Comparison of ENCODE assay signal across 13 cellular contexts in genomic region chr16:88381820-88382451, GRCh38. TPM values are rescaled to one million over a fixed set of nuclear protein-coding genes. Genes with fewer than 3 reads are reported as not detected.
DNase-seq lines count a peak whose midpoint lies in the region; ATAC-seq, FAIRE-seq and TF ChIP-seq lines count a peak whose summit lies in the region.
"Had no signal": no experiment of that assay in that cellular context is flagged by ENCODE, and none has a peak within 500 bp of the region (broad histone marks: within the 10 kb centered on the region; RNA-seq: fewer than 3 reads in every experiment).

No MANE protein-coding gene starts in this region.

- CTCF ChIA-PET in A549 (lab: Yijun Ruan, JAX), result no interaction called here
- CTCF ChIA-PET in activated CD8-positive, alpha-beta T cell treated with anti-CD3 and anti-CD28 coated beads for 36 hours (lab: Charles Lee), result no interaction called here

- POLR2A ChIA-PET in A549 (lab: Yijun Ruan, JAX), result interaction anchor here (0.5 kb wide), 1 partner anchor 12 kb away, joined by 3 read pairs; no protein-coding TSS in a partner anchor
- POLR2A ChIA-PET in activated CD8-positive, alpha-beta T cell treated with anti-CD3 and anti-CD28 coated beads for 36 hours (lab: Charles Lee), result no interaction called here

- 89% methylated on average over 18 of the region's 21 CpGs for WGBS in A549 (ENCODE audit: missing lambda C conversion rate)
- WGBS in endodermal cell (ENCODE audit: insufficient coverage in 1 of 2, insufficient read length in 1 of 2), 2 experiments, result 75 to 77% methylated on average over 10 to 21 of the region's 21 CpGs

- in situ Hi-C loops in HAP-1 (cut with MboI; ENCODE audit: low sequenced_read_pairs), result no loop called here

- TF ChIP-seq POLR2A in A549 (IDR thresholded peaks at IDR 0.05; ENCODE audit: low read length), result no peak

- H3K9me3 ChIP-seq in A549 (no peaks in the 10 kb centered on the region), HAP-1 (no peaks in the 10 kb centered on the region), endodermal cell (ENCODE audit: control insufficient read depth, low read length) (no peaks in the 10 kb centered on the region), mucosa of descending colon (no peaks in the 10 kb centered on the region)

- ATAC-seq in A549, result no peak
- ATAC-seq in mucosa of descending colon, result no peak
- no peak for ATAC-seq in activated CD8-positive, alpha-beta T cell treated with anti-CD3 and anti-CD28 coated beads for 36 hours

- no peak for FAIRE-seq in A549 (lab: Jason Lieb, UNC)
- no peak for FAIRE-seq in urothelium cell line (lab: Jason Lieb, UNC)

- no peaks in the 10 kb centered on the region for H3K9me3 Mint-ChIP-seq in endodermal cell
- H3K9me3 Mint-ChIP-seq in activated CD8-positive, alpha-beta T cell treated with anti-CD3 and anti-CD28 coated beads for 36 hours, result no peaks in the 10 kb centered on the region
- H3K9me3 Mint-ChIP-seq: activated naive CD8-positive, alpha-beta T cell treated with anti-CD3 and anti-CD28 coated beads for 36 hours; T-helper 2 cell treated with Interferon-gamma antibody and Interleukin-4, amounts not matched to agents 5 μg/mL and 100 μg/mL, for 36 hours had no signal

- peak overlapping the region; percentile 58 for H3K4me3 Mint-ChIP-seq in endodermal cell
- no peak overlapping the region for H3K4me3 Mint-ChIP-seq in activated CD8-positive, alpha-beta T cell treated with anti-CD3 and anti-CD28 coated beads for 36 hours
- H3K4me3 Mint-ChIP-seq: activated naive CD8-positive, alpha-beta T cell treated with anti-CD3 and anti-CD28 coated beads for 36 hours; T-helper 2 cell treated with Interferon-gamma antibody and Interleukin-4, amounts not matched to agents 5 μg/mL and 100 μg/mL, for 36 hours had no signal

- no peak overlapping the region for H3K27ac Mint-ChIP-seq in endodermal cell
- no peak overlapping the region for H3K27ac Mint-ChIP-seq in activated CD8-positive, alpha-beta T cell treated with anti-CD3 and anti-CD28 coated beads for 36 hours
- H3K27ac Mint-ChIP-seq: activated naive CD8-positive, alpha-beta T cell treated with anti-CD3 and anti-CD28 coated beads for 36 hours; T-helper 2 cell treated with Interferon-gamma antibody and Interleukin-4, amounts not matched to agents 5 μg/mL and 100 μg/mL, for 36 hours had no signal

- peaks cover 3% of the 10 kb centered on the region for H3K4me1 Mint-ChIP-seq in endodermal cell
- H3K4me1 Mint-ChIP-seq in activated CD8-positive, alpha-beta T cell treated with anti-CD3 and anti-CD28 coated beads for 36 hours (ENCODE audit: low read depth), result peaks cover 4% of the 10 kb centered on the region
- H3K4me1 Mint-ChIP-seq: activated naive CD8-positive, alpha-beta T cell treated with anti-CD3 and anti-CD28 coated beads for 36 hours had no signal

- H3K4me2 ChIP-seq in A549, result peak overlapping the region; percentile 87

- TF ChIP-seq CTCF in A549 (IDR thresholded peaks at IDR 0.05) (no peak), endodermal cell (conservative IDR thresholded peaks at IDR 0.05) (no peak), mucosa of descending colon (IDR thresholded peaks at IDR 0.05) (no peak)
- TF ChIP-seq CTCF in activated CD8-positive, alpha-beta T cell treated with anti-CD3 and anti-CD28 coated beads for 36 hours (IDR thresholded peaks at IDR 0.05), result no peak

- H3K4me1 ChIP-seq in A549 (peaks cover 53% of the 10 kb centered on the region), HAP-1 (peaks cover 18% of the 10 kb centered on the region), endodermal cell (ENCODE audit: control insufficient read depth, insufficient read depth, low read length) (no peaks in the 10 kb centered on the region), mucosa of descending colon (ENCODE audit: low read depth) (peaks cover 6% of the 10 kb centered on the region)

- H3K27me3 ChIP-seq in HAP-1 (ENCODE audit: low read depth), result peaks cover 3% of the 10 kb centered on the region; the same call in 1 of the 2 replicates
- peaks cover 50% of the 10 kb centered on the region for H3K27me3 ChIP-seq in endodermal cell (ENCODE audit: control insufficient read depth, insufficient read depth, low read length, poor library complexity, severe bottlenecking)

- intact Hi-C loops in mucosa of descending colon (cut with DNase I, micrococcal nuclease), result no loop called here
- intact Hi-C loops in activated CD8-positive, alpha-beta T cell treated with anti-CD3 and anti-CD28 coated beads for 36 hours (cut with micrococcal nuclease), result no loop called here

- DNase-seq in A549 (ENCODE audit: low read depth in 1 of 2, low spot score in 1 of 2) (no peak), HAP-1 (ENCODE audit: low spot score in 2 of 2) (peak; percentile 90 to 92), endodermal cell (no peak), mucosa of descending colon (peak in 2 of 3 donors; percentile 19 to 38), KG1 (lab: John Stamatoyannopoulos, UW) (no peak), medulla oblongata (ENCODE audit: extremely low spot score) (no peak), urothelium cell line (ENCODE audit: low spot score) (no peak)
- DNase-seq in activated CD8-positive, alpha-beta T cell treated with anti-CD3 and anti-CD28 coated beads for 36 hours, result no peak
- DNase-seq: activated naive CD8-positive, alpha-beta T cell treated with anti-CD3 and anti-CD28 coated beads for 36 hours; central memory CD4-positive, alpha-beta T cell; NCI-H2107 had no signal

- no peaks in the 10 kb centered on the region for H3K36me3 Mint-ChIP-seq in endodermal cell (ENCODE audit: low read depth)
- H3K36me3 Mint-ChIP-seq in activated CD8-positive, alpha-beta T cell treated with anti-CD3 and anti-CD28 coated beads for 36 hours (ENCODE audit: low read depth), result no peaks in the 10 kb centered on the region
- H3K36me3 Mint-ChIP-seq: activated naive CD8-positive, alpha-beta T cell treated with anti-CD3 and anti-CD28 coated beads for 36 hours had no signal

- no peak for TF ChIP-seq RAD21 in A549 (conservative IDR thresholded peaks at IDR 0.05 in 1 of 2, IDR thresholded peaks at IDR 0.05 in 1 of 2)

- no peak overlapping the region for H3K4me3 ChIP-seq in A549
- peak overlapping the region; percentile 29 for H3K4me3 ChIP-seq in HAP-1
- H3K4me3 ChIP-seq in endodermal cell (ENCODE audit: low read length), result no peak overlapping the region
- no peak overlapping the region for H3K4me3 ChIP-seq in mucosa of descending colon

- TF ChIP-seq EP300 in A549 (IDR thresholded peaks at IDR 0.05), result no peak

- no peak overlapping the region for H3K9ac ChIP-seq in endodermal cell (ENCODE audit: extremely low read depth, low read length, poor library complexity, severe bottlenecking)

- peak overlapping the region; percentile 95 to 98 for H3K27ac ChIP-seq in A549
- H3K27ac ChIP-seq in endodermal cell (ENCODE audit: low read depth, low read length), result no peak overlapping the region

- peaks cover 27% of the 10 kb centered on the region for H3K27me3 Mint-ChIP-seq in endodermal cell (ENCODE audit: insufficient read depth)
- peaks cover 31% of the 10 kb centered on the region for H3K27me3 Mint-ChIP-seq in activated CD8-positive, alpha-beta T cell treated with anti-CD3 and anti-CD28 coated beads for 36 hours

- H3K36me3 ChIP-seq in HAP-1 (replicated peaks), result no peaks in the 10 kb centered on the region
- no peaks in the 10 kb centered on the region for H3K36me3 ChIP-seq in endodermal cell (ENCODE audit: control insufficient read depth, insufficient read depth, low read length)
- H3K36me3 ChIP-seq in mucosa of descending colon (ENCODE audit: low read depth), result no peaks in the 10 kb centered on the region

TF ChIP-seq in A549, 52 proteins besides CTCF, POLR2A, EP300 and RAD21 (continues in another document):
- TF ChIP-seq CEBPB (IDR thresholded peaks at IDR 0.05), result no peak
- TF ChIP-seq CHD2 (IDR thresholded peaks at IDR 0.05; ENCODE audit: low read length, partially characterized antibody), result no peak
- TF ChIP-seq GATA3 (IDR thresholded peaks at IDR 0.05; ENCODE audit: borderline replicate concordance), result no peak
- TF ChIP-seq E2F6 (IDR thresholded peaks at IDR 0.05; ENCODE audit: borderline replicate concordance, low read depth), result no peak
- TF ChIP-seq JUN (IDR thresholded peaks at IDR 0.05), result no peak
- TF ChIP-seq MAZ (IDR thresholded peaks at IDR 0.05; ENCODE audit: borderline replicate concordance, low read depth, low read length), result no peak
- TF ChIP-seq HOXB13 (CRISPR knock-in tag; IDR thresholded peaks at IDR 0.05; ENCODE audit: low read depth), result no peak
- no peak for TF ChIP-seq MAFK (IDR thresholded peaks at IDR 0.05; ENCODE audit: partially characterized antibody)
- TF ChIP-seq FOSL2 (IDR thresholded peaks at IDR 0.05), result no peak
- TF ChIP-seq FOSL2 (CRISPR knock-in tag; IDR thresholded peaks at IDR 0.05), result no peak
- TF ChIP-seq HDAC2 (IDR thresholded peaks at IDR 0.05), result no peak
- TF ChIP-seq CBX2 (IDR thresholded peaks at IDR 0.05; ENCODE audit: borderline replicate concordance, low read depth), result no peak
- TF ChIP-seq RNF2 (IDR thresholded peaks at IDR 0.05; ENCODE audit: borderline replicate concordance, low read depth), result no peak
- TF ChIP-seq EHMT2 (IDR thresholded peaks at IDR 0.05; ENCODE audit: low read depth), result no peak
- TF ChIP-seq RARB (CRISPR knock-in tag; IDR thresholded peaks at IDR 0.05), result no peak
- no peak for TF ChIP-seq ATOH8 (CRISPR knock-in tag; IDR thresholded peaks at IDR 0.05; ENCODE audit: low read depth)

RNA-seq across cellular contexts. Expression of gene ZNF469, which starts 0.8 kb away (rescaled TPM):
- 0.47 and 0.78 TPM in 2 replicates for polyA plus RNA-seq in A549 (2011; rRNA removed)
- polyA plus RNA-seq in A549 (2012; cell fraction: cytosol; rRNA removed), result 1.4 and 2.2 TPM in 2 replicates
- polyA plus RNA-seq in A549 (2012; cell fraction: nucleus; rRNA removed), result 11.5 and 14.7 TPM in 2 replicates
- polyA plus RNA-seq in A549 (2017; fragmentation: RNase III; extraction: RNeasy Plus Mini Kit Qiagen cat#74134 plus additional on column Dnase treatment), result 4.1 to 4.5 TPM (median 4.4 TPM) in 3 replicates
- 0.83 and 0.97 TPM in 2 replicates for polyA minus RNA-seq in A549 (2011; rRNA and poly(A)+ RNA removed)
- total RNA-seq in endodermal cell, result 1 to 10 TPM in 1 of 2 donors, under 1 TPM in 1; 0.68 to 4.7 TPM
- polyA plus RNA-seq in endodermal cell (2013, experiment 1 of 2), result 0.53 TPM
- polyA plus RNA-seq in endodermal cell (2013, experiment 2 of 2), result 0.46 TPM
- 1 to 10 TPM in 1 of 3 donors, under 1 TPM in 2; 0.35 to 1.4 (median 0.51) TPM for total RNA-seq in mucosa of descending colon
- under 1 TPM; 0.45 to 0.56 TPM for total RNA-seq in activated CD8-positive, alpha-beta T cell treated with anti-CD3 and anti-CD28 coated beads for 36 hours
- total RNA-seq: MCF 10A had no signal

Comparison
In these comparisons a context has a peak if more than half of its experiments do, and no peak if none do; other contexts are left out.
1. DNase-seq: peak in HAP-1 (2 of 2) and mucosa of descending colon (2 of 3); none in A549 (0 of 2), endodermal cell (single experiment), KG1 (single experiment), medulla oblongata (single experiment), urothelium cell line (single experiment) and activated CD8-positive, alpha-beta T cell treated with anti-CD3 and anti-CD28 coated beads for 36 hours (single experiment).